ENCODE assay signal across 1 cellular context in the genomic region with DNA sequence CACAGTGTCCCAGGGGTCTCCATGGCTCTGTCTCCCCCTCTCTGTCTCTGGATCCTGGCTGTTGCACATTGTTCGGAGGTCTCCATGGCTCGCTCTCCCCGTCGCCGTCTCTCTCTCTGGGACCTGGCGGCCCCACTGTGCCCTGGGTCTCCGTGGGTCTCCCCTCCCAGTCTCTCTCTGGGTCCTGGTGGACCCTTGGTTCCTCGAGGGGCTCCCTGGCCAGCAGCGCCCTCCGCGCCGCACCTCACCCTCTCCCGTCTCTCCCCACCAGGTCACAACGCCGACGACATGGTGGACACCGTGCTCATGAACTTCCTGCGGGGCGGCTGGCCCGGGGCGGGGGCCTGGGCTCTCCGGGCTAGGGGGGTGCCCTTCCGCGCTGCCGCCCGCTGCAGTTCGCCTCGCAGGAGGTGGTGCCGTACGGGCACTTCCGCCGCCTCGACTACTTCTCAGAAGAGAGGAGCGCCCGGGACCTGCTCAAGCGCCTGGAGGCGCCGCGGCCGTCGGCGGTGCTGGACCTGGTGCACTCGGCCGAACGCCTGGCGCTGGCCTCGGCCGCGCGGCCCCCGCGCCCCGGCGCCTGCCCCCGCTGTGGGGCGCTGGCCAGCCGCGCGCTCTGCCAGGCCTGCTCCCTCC.
TF ChIP-seq lines count a peak whose summit lies in the region.

No MANE protein-coding gene starts in this region.

TF ChIP-seq in GM12878, 131 proteins besides CTCF, POLR2A, EP300 and RAD21:
- TF ChIP-seq CREM (IDR thresholded peaks at IDR 0.05; ENCODE audit: low read depth) (no peak), LARP7 (IDR thresholded peaks at IDR 0.05) (no peak), STAT1 (conservative IDR thresholded peaks at IDR 0.05) (no peak), IRF3 (IDR thresholded peaks at IDR 0.05) (no peak), ZNF24 (IDR thresholded peaks at IDR 0.05) (no peak), HDGF (IDR thresholded peaks at IDR 0.05) (no peak), PML (IDR thresholded peaks at IDR 0.05; ENCODE audit: low read length) (no peak)
TF ChIP-seq in GM12878: peak in this region for 0.
